In the genomic region with DNA sequence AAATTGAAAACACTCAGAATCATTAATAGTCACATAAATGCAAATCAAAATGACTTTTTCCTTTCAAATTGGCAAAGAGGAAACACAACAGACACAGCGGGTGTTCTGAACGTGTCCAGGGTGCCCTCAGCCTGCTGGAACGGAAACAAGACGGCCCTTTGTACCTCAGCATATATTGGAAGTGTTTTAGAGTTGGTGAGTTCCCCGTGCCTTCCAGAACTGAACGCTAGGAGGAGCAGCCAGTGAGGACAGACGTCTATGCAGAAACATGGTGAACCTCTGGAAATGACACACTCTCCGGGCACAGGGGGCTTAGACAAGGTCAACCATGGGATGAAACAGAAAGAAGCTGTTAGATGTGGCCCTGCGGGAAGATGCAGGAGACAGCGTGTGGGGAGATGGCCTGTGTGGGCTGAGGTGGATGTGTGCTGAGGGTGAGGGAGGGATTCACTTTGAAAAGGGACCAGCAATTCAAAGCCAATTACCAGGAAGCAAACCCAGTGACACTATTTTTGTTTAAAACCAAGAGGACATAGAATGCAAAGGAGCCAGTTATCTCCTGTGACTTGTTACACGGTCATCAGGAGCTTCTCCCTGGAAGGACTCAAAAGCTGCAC, we compare ENCODE assay signal across 8 cellular contexts. TPM values are rescaled to one million over a fixed set of nuclear protein-coding genes. Genes with fewer than 3 reads are reported as not detected.
DNase-seq lines count a peak whose midpoint lies in the region; TF ChIP-seq lines count a peak whose summit lies in the region.

No MANE protein-coding gene starts in this region.

- peaks cover 13% of the 10 kb centered on the region for H3K27me3 ChIP-seq in GM23248 (replicated peaks; ENCODE audit: insufficient read depth)
- peaks cover 13% of the 10 kb centered on the region for H3K27me3 ChIP-seq in NT2/D1 (ENCODE audit: insufficient read depth, insufficient read length)
- H3K27me3 ChIP-seq in neural cell (ENCODE audit: insufficient read depth, low read depth, low read length), result no peaks in the 10 kb centered on the region
- peaks cover 13% of the 10 kb centered on the region for H3K27me3 ChIP-seq in transverse colon

- H3K36me3 Mint-ChIP-seq in activated T-cell treated with anti-CD3 and anti-CD28 coated beads, Interleukin-2, amount 50 U/mL, for 24 hours (ENCODE audit: low read depth), result no peaks in the 10 kb centered on the region

- no peaks in the 10 kb centered on the region for H3K9me3 ChIP-seq in GM23248 (ENCODE audit: low read depth)
- peaks cover 7% of the 10 kb centered on the region for H3K9me3 ChIP-seq in NT2/D1 (ENCODE audit: insufficient read depth, low read length)
- no peaks in the 10 kb centered on the region for H3K9me3 ChIP-seq in neural cell (ENCODE audit: low read length)
- H3K9me3 ChIP-seq in transverse colon, result no peaks in the 10 kb centered on the region

- TF ChIP-seq EP300 in neural cell (conservative IDR thresholded peaks at IDR 0.05; ENCODE audit: poor library complexity, severe bottlenecking), result no peak
- TF ChIP-seq EP300 in transverse colon (IDR thresholded peaks at IDR 0.05; ENCODE audit: low read depth), result no peak

- H3K4me2 ChIP-seq in GM23248 (ENCODE audit: unreplicated experiment) (no peak overlapping the region), neural cell (ENCODE audit: low read length) (no peak overlapping the region)

- H3K4me3 ChIP-seq in GM23248 (no peak overlapping the region), NT2/D1 (ENCODE audit: insufficient read length, low read depth) (no peak overlapping the region), neural cell (ENCODE audit: low read length) (no peak overlapping the region), transverse colon (no peak overlapping the region)

- no peaks in the 10 kb centered on the region for H3F3A ChIP-seq in GM23248 (ENCODE audit: insufficient read depth)
- H3F3A ChIP-seq in neural cell (ENCODE audit: insufficient read depth, low read length, poor library complexity, severe bottlenecking), result no peaks in the 10 kb centered on the region

- no peak for TF ChIP-seq RAD21 in neural cell (conservative IDR thresholded peaks at IDR 0.05)

- H3K36me3 ChIP-seq in GM23248 (ENCODE audit: low read depth) (no peaks in the 10 kb centered on the region), NT2/D1 (ENCODE audit: insufficient read depth, insufficient read length, low read length) (no peaks in the 10 kb centered on the region), neural cell (ENCODE audit: insufficient read depth, low read length) (no peaks in the 10 kb centered on the region), transverse colon (no peaks in the 10 kb centered on the region)

- H3K4me3 Mint-ChIP-seq in activated T-cell treated with anti-CD3 and anti-CD28 coated beads, Interleukin-2, amount 50 U/mL, for 24 hours, result no peak overlapping the region

- H4K20me1 ChIP-seq in GM23248 (ENCODE audit: insufficient read depth), result no peaks in the 10 kb centered on the region
- no peaks in the 10 kb centered on the region for H4K20me1 ChIP-seq in neural cell (ENCODE audit: insufficient read depth)

- intact Hi-C loops in transverse colon (cut with DNase I; ENCODE audit: low total_unique reads), result no loop called here

- peak overlapping the region; percentile 64; the same call in 1 of the 2 replicates for H2AFZ ChIP-seq in GM23248
- no peak overlapping the region for H2AFZ ChIP-seq in neural cell (ENCODE audit: low read depth, low read length)

- H3K9me3 Mint-ChIP-seq in activated T-cell treated with anti-CD3 and anti-CD28 coated beads, Interleukin-2, amount 50 U/mL, for 24 hours, result no peaks in the 10 kb centered on the region

- TF ChIP-seq CTCF in AG09319 (IDR thresholded peaks at IDR 0.05; ENCODE audit: low read depth, low read length) (peak; percentile 82), neural cell (IDR thresholded peaks at IDR 0.05; ENCODE audit: poor library complexity, severe bottlenecking) (peak; percentile 29), transverse colon (IDR thresholded peaks at IDR 0.05) (peak; percentile 53 to 72 (median 63))

- in situ Hi-C loops in GM23248 (cut with MboI), result no loop called here
- in situ Hi-C loops in transverse colon (cut with MboI; ENCODE audit: low pct_ligation_motif_present in 1 of 4, low pct_unique_long_range_greater_than_20kb in 1 of 4, low sequenced_read_pairs in 3 of 4), result no loop called here

- H3K9ac ChIP-seq in GM23248 (no peak overlapping the region), NT2/D1 (ENCODE audit: insufficient read length, low read depth) (no peak overlapping the region), neural cell (ENCODE audit: low read length) (no peak overlapping the region)

- H3K27me3 Mint-ChIP-seq in activated T-cell treated with anti-CD3 and anti-CD28 coated beads, Interleukin-2, amount 50 U/mL, for 24 hours, result peaks cover 16% of the 10 kb centered on the region

- H3K9me2 ChIP-seq in GM23248 (ENCODE audit: insufficient read depth), result no peaks in the 10 kb centered on the region
- no peaks in the 10 kb centered on the region for H3K9me2 ChIP-seq in neural cell (ENCODE audit: insufficient read depth, low read length)

- no peak for TF ChIP-seq POLR2A in transverse colon (IDR thresholded peaks at IDR 0.05)

- H3K4me1 ChIP-seq in GM23248 (ENCODE audit: insufficient read depth) (no peaks in the 10 kb centered on the region), NT2/D1 (ENCODE audit: insufficient read depth, insufficient read length) (peaks cover 5% of the 10 kb centered on the region), transverse colon (peaks cover 0 to 4% (median 0%) of the 10 kb centered on the region in 4 donors)

- DNase-seq in AG09319 (ENCODE audit: extremely low read depth, low read depth) (peak; percentile 11), GM23248 (peak; percentile 73), NT2/D1 (ENCODE audit: low read depth, low spot score) (peak; percentile 43), fibroblast of gingiva (ENCODE audit: low read depth) (peak; percentile 38), transverse colon (peak; percentile 81), NCI-H2196 (lab: John Stamatoyannopoulos, UW; ENCODE audit: unreplicated experiment) (no peak)
- peak; percentile 61 for DNase-seq in activated T-cell treated with anti-CD3 and anti-CD28 coated beads, Interleukin-2, amount 50 U/mL, for 24 hours

- peaks cover 8% of the 10 kb centered on the region for H3K4me1 Mint-ChIP-seq in activated T-cell treated with anti-CD3 and anti-CD28 coated beads, Interleukin-2, amount 50 U/mL, for 24 hours (ENCODE audit: low read depth)

- 19 to 26% methylated on average over 11 of the region's 11 CpGs for WGBS in GM23248 (ENCODE audit: low coverage in 1 of 2, low lambda C conversion rate in 2 of 2, missing lambda C conversion rate in 2 of 2), 2 experiments
- WGBS in transverse colon (ENCODE audit: low coverage in 1 of 2), 2 donors, result 20 to 31% methylated on average over 5 to 11 of the region's 11 CpGs

- H3K27ac Mint-ChIP-seq in activated T-cell treated with anti-CD3 and anti-CD28 coated beads, Interleukin-2, amount 50 U/mL, for 24 hours, result no peak overlapping the region

- no peak overlapping the region for H3K27ac ChIP-seq in GM23248
- H3K27ac ChIP-seq in neural cell (ENCODE audit: low read length), result no peak overlapping the region
- no peak overlapping the region for H3K27ac ChIP-seq in transverse colon

- H3K79me2 ChIP-seq in GM23248 (ENCODE audit: insufficient read depth), result no peaks in the 10 kb centered on the region
- H3K79me2 ChIP-seq in neural cell (replicated peaks; ENCODE audit: insufficient read depth, low read length), result no peaks in the 10 kb centered on the region

TF ChIP-seq in neural cell, 6 proteins besides CTCF, POLR2A, EP300 and RAD21:
- TF ChIP-seq EZH2 (IDR thresholded peaks at IDR 0.05; ENCODE audit: borderline replicate concordance, insufficient read depth, low read length, poor library complexity, severe bottlenecking) (no peak), REST (IDR thresholded peaks at IDR 0.05; ENCODE audit: borderline replicate concordance) (no peak), TAF1 (IDR thresholded peaks at IDR 0.05; ENCODE audit: low read depth) (no peak), POLR2AphosphoS5 (IDR thresholded peaks at IDR 0.05) (no peak), MXI1 (conservative IDR thresholded peaks at IDR 0.05; ENCODE audit: poor library complexity, severe bottlenecking) (no peak), SMC3 (conservative IDR thresholded peaks at IDR 0.05; ENCODE audit: poor library complexity) (no peak)

RNA-seq across cellular contexts. Expression of gene RNF212, which starts 40.4 kb away (rescaled TPM):
- total RNA-seq in GM23248 (2014; rRNA removed; shearing (Covaris generic)), result 0.51 and 2.5 TPM in 2 replicates
- polyA plus RNA-seq in GM23248 (2016; fragmentation: Nextera tagmentation; extraction: Ambion mirVana) (4.9 and 6.0 TPM in 2 replicates), neural cell (0.30 and 1.5 TPM in 2 replicates)
- 1.2 TPM in 1 of 2 replicates, not detected in the other for polyA minus RNA-seq in neural cell
- total RNA-seq in transverse colon, result 1 to 10 TPM in 2 of 4 donors, not detected in 2; 2.5 to 9.1 TPM

Comparison
In these comparisons a context has a peak if more than half of its experiments do, and no peak if none do; other contexts are left out.
1. CTCF ChIP-seq: peak in every context shown above with its lines; median percentile 82 in AG09319; 63 in transverse colon; 29 in neural cell.